In the genomic region with DNA sequence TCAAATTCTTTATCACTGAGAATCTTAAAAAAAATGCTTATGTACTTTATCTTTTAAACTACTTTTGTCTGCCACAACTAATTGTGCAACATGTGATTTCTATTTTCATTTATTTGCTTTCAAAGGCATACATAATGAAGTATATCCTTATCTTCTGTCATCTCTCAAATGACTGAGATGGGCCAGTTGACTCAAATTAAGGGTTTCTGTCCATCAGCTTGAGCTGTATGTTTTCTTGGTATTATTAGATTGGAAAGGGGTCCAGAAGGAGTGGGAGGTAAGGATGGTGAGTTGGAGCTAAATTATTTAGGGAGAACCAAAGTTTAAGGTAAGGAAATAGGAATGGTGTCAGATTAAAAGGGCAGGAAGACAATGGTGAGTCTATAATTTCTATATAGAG, we compare ENCODE assay signal across 23 cellular contexts.
"Had no signal": no experiment of that assay in that cellular context is flagged by ENCODE, and none has a peak within 500 bp of the region (broad histone marks: within the 10 kb centered on the region; RNA-seq: fewer than 3 reads in every experiment).

No MANE protein-coding gene starts in this region.

- H3K27ac ChIP-seq: stomach, suprapubic skin, testis, thoracic aorta, tibial artery, tibial nerve, transverse colon, upper lobe of left lung, upper lobe of right lung, uterus, vagina had no signal

- H3K9me3 ChIP-seq: stomach, suprapubic skin, testis, thoracic aorta, tibial artery, transverse colon, upper lobe of left lung, upper lobe of right lung, uterus, vagina had no signal

- DNase-seq: stimulated activated CD4-positive, alpha-beta T cell treated with anti-CD3 and anti-CD28 coated beads, Interleukin-2, amount 100 ng/mL, for 48 hours; stimulated activated CD4-positive, alpha-beta T cell treated with anti-CD3 and anti-CD28 coated beads, Interleukin-4, amount 100 ng/mL, for 1 hour; stimulated activated CD4-positive, alpha-beta T cell treated with anti-CD3 and anti-CD28 coated beads, Interleukin-4, amount 100 ng/mL, for 24 hours; stimulated activated CD4-positive, alpha-beta T cell treated with anti-CD3 and anti-CD28 coated beads, Interleukin-4, amount 100 ng/mL, for 4 hours; stimulated activated CD8-positive, alpha-beta memory T cell treated with anti-CD3 and anti-CD28 coated beads, Interleukin-4, amount 100 ng/mL, for 48 hours; stimulated activated naive B cell treated with anti-CD40 and anti-IgM and Interleukin-4, amounts not matched to agents 10 μg/mL and 1 μg/mL and 100 μg/mL, for 72 hours; stimulated activated naive CD4-positive, alpha-beta T cell; stimulated activated naive CD4-positive, alpha-beta T cell treated with Interleukin-2 at 50 U/mL for 16 hours; stimulated activated naive CD8-positive, alpha-beta T cell treated with anti-CD3 and anti-CD28 coated beads, Interleukin-15, amount 100 ng/mL, for 72 hours; stimulated activated naive CD8-positive, alpha-beta T cell treated with anti-CD3 and anti-CD28 coated beads, Interleukin-15, Interleukin-2, amounts not matched to agents 100 U/mL and 50 U/mL, for 24 hours; stomach; substantia nigra; testis; tibial artery; transverse colon; trophoblast cell; upper lobe of left lung; upper lobe of right lung; uterus had no signal

- H3K27me3 ChIP-seq: stomach, suprapubic skin, testis, tibial artery, tibial nerve, transverse colon, upper lobe of left lung, upper lobe of right lung, uterus, vagina had no signal

- H3K4me3 ChIP-seq: stomach, suprapubic skin, testis, thoracic aorta, tibial artery, tibial nerve, transverse colon, upper lobe of left lung, upper lobe of right lung, uterus, vagina had no signal

- H3K36me3 ChIP-seq: stomach, suprapubic skin, thoracic aorta, tibial artery, tibial nerve, transverse colon, upper lobe of left lung, upper lobe of right lung, uterus, vagina had no signal

- H3K4me1 ChIP-seq: stomach, suprapubic skin, testis, tibial artery, tibial nerve, transverse colon, upper lobe of left lung, upper lobe of right lung, uterus, vagina had no signal
